ENCODE assay signal across 1 cellular context in the genomic region with DNA sequence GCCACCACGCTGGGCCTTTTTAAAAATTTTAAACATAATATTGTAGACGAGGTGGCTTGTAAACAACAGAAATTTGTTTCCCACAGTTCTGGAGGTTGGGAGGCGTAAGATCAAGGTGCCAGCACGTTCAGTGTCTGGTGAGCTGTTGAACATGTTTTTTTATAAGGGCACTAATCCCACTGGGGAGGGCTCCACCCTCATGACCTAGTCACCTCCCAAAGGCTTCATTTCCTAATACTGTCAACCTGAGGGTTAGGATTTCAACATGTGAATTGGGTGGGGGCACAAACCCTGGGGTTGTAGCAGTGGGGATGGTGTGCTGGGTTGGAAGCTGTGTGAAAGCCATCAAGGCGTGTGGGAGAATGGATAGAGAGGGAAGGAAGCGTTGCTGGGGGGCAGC.
TF ChIP-seq lines count a peak whose summit lies in the region.

No MANE protein-coding gene starts in this region.

TF ChIP-seq in HepG2, 621 proteins besides CTCF, POLR2A, EP300 and RAD21:
- TF ChIP-seq ZNF264 (CRISPR knock-in tag; IDR thresholded peaks at IDR 0.05) (peak; percentile 99), ZNF816 (CRISPR knock-in tag; IDR thresholded peaks at IDR 0.05; ENCODE audit: borderline replicate concordance) (no peak), DNMT3B (CRISPR knock-in tag; conservative IDR thresholded peaks at IDR 0.05) (no peak), RFX1 (IDR thresholded peaks at IDR 0.05) (no peak)
- TF ChIP-seq, protein P1, sequence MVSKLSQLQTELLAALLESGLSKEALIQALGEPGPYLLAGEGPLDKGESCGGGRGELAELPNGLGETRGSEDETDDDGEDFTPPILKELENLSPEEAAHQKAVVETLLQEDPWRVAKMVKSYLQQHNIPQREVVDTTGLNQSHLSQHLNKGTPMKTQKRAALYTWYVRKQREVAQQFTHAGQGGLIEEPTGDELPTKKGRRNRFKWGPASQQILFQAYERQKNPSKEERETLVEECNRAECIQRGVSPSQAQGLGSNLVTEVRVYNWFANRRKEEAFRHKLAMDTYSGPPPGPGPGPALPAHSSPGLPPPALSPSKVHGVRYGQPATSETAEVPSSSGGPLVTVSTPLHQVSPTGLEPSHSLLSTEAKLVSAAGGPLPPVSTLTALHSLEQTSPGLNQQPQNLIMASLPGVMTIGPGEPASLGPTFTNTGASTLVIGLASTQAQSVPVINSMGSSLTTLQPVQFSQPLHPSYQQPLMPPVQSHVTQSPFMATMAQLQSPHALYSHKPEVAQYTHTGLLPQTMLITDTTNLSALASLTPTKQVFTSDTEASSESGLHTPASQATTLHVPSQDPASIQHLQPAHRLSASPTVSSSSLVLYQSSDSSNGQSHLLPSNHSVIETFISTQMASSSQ (IDR thresholded peaks at IDR 0.05; ENCODE audit: low read depth): no peak
- TF ChIP-seq, protein P1 (CRISPR knock-in tag; IDR thresholded peaks at IDR 0.05; ENCODE audit: borderline replicate concordance): 0 out of 2 replicates have a peak, but pooled peaks have one; percentile 5
TF ChIP-seq in HepG2: peak in this region for 2.
